Comparison of ENCODE assay signal across 1 cellular context in the genomic region with DNA sequence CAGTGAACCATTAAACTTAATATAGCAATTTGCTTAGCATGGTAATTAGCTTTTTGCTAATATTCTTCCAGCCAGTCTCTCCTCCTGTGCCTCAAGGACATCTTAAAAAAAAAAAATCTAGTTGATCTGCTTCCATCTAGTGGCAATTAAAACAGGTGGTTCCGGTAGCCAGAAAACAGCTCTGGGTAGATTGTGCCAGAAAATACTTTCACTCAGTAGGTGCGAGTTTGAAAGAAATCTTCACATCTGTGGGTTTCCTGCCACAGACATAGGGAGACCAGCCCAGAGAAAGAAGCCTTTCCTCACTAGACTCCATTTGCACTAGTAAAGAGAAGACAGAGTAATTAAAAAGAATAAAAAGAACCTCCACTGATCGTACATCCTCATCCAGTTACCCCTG.
TF ChIP-seq lines count a peak whose summit lies in the region.

No MANE protein-coding gene starts in this region.

TF ChIP-seq in endothelial cell of umbilical vein, 7 proteins besides CTCF, POLR2A, EP300 and RAD21 (continued from another document):
- TF ChIP-seq, protein P1, sequence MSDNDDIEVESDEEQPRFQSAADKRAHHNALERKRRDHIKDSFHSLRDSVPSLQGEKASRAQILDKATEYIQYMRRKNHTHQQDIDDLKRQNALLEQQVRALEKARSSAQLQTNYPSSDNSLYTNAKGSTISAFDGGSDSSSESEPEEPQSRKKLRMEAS (IDR thresholded peaks at IDR 0.05; ENCODE audit: insufficient read depth, insufficient read length) = no peak
- TF ChIP-seq POLR2AphosphoS5 (IDR thresholded peaks at IDR 0.05; ENCODE audit: insufficient read depth, low read depth, low read length) = no peak
- no peak for TF ChIP-seq FOS (IDR thresholded peaks at IDR 0.05; ENCODE audit: borderline replicate concordance, insufficient read depth, low read length)
- no peak for TF ChIP-seq EZH2 (IDR thresholded peaks at IDR 0.05; ENCODE audit: borderline replicate concordance, low read depth, low read length, severe bottlenecking)
- no peak for TF ChIP-seq GATA2 (IDR thresholded peaks at IDR 0.05; ENCODE audit: insufficient read depth, insufficient read length, low read depth, low read length)
- TF ChIP-seq JUN (IDR thresholded peaks at IDR 0.05; ENCODE audit: borderline replicate concordance, insufficient read depth, insufficient read length, low read depth) = no peak
